9 cellular contexts compared by ENCODE assay signal in genomic region chr2:152861349-152861942, GRCh38.
DNase-seq lines count a peak whose midpoint lies in the region; ATAC-seq, FAIRE-seq and TF ChIP-seq lines count a peak whose summit lies in the region.
"Had no signal": no experiment of that assay in that cellular context is flagged by ENCODE, and none has a peak within 500 bp of the region (broad histone marks: within the 10 kb centered on the region; RNA-seq: fewer than 3 reads in every experiment).

No MANE protein-coding gene starts in this region.

- FAIRE-seq in GM18507 (lab: Jason Lieb, UNC): peak; percentile 54

- no peak overlapping the region for H2AFZ ChIP-seq in neural progenitor cell (replicated peaks)

- no peak for ATAC-seq in GM19463 (IDR thresholded peaks at IDR 0.05; ENCODE audit: unreplicated experiment)
- ATAC-seq in HG03196 (IDR thresholded peaks at IDR 0.05; ENCODE audit: unreplicated experiment): no peak

- H3K4me1 ChIP-seq in neural progenitor cell: no peaks in the 10 kb centered on the region
- H3K4me1 ChIP-seq: SJSA1 had no signal

- H4K20me1 ChIP-seq in neural progenitor cell (ENCODE audit: low read depth): no peaks in the 10 kb centered on the region

- H3K36me3 ChIP-seq in neural progenitor cell: no peaks in the 10 kb centered on the region
- H3K36me3 ChIP-seq: SJSA1 had no signal

- no peak overlapping the region for H3K4me3 ChIP-seq in neural progenitor cell
- H3K4me3 ChIP-seq: SJSA1 had no signal

- no peaks in the 10 kb centered on the region for H3F3A ChIP-seq in neural progenitor cell (ENCODE audit: low read depth)

- H3K36me3 Mint-ChIP-seq in neural progenitor cell: peaks cover 1% of the 10 kb centered on the region

- H3K4me2 ChIP-seq in neural progenitor cell: no peak overlapping the region

- H3K9me3 Mint-ChIP-seq in neural progenitor cell: peaks cover 19% of the 10 kb centered on the region

- no peaks in the 10 kb centered on the region for H3K27me3 ChIP-seq in neural progenitor cell
- H3K27me3 ChIP-seq: SJSA1 had no signal

- H3K4me3 Mint-ChIP-seq in neural progenitor cell: no peak overlapping the region

- no peak overlapping the region for H3K9ac ChIP-seq in neural progenitor cell

- H3K27me3 Mint-ChIP-seq in neural progenitor cell (ENCODE audit: insufficient read depth, low read depth): no peaks in the 10 kb centered on the region

- H3K27ac ChIP-seq in C4-2B (no peak overlapping the region), neural progenitor cell (no peak overlapping the region)
- H3K27ac ChIP-seq: SJSA1 had no signal

- DNase-seq in GM18507 (ENCODE audit: extremely low spot score, insufficient read length, low read depth) (peak; percentile 20), NCI-H1048 (lab: John Stamatoyannopoulos, UW) (peak; percentile 11), cerebellar cortex (ENCODE audit: low spot score) (peak; percentile 22), neural progenitor cell (ENCODE audit: low spot score) (peak; percentile 53)
- no peak for DNase-seq in effector CD4-positive, alpha-beta T cell

- peaks cover 3% of the 10 kb centered on the region for H3K4me1 Mint-ChIP-seq in neural progenitor cell

- H3K9me3 ChIP-seq in neural progenitor cell (ENCODE audit: low read depth): no peaks in the 10 kb centered on the region
- H3K9me3 ChIP-seq: SJSA1 had no signal

- no peak overlapping the region for H3K27ac Mint-ChIP-seq in neural progenitor cell

- TF ChIP-seq CTCF in C4-2B (conservative IDR thresholded peaks at IDR 0.05): peak; percentile 86
- peak; percentile 62 for TF ChIP-seq CTCF in neural progenitor cell (IDR thresholded peaks at IDR 0.05)

- H3K79me2 ChIP-seq in neural progenitor cell (ENCODE audit: low read depth): no peaks in the 10 kb centered on the region
